8 cellular contexts compared by ENCODE assay signal in genomic region chr17:38800237-38800760, GRCh38. TPM values are rescaled to one million over a fixed set of nuclear protein-coding genes. Genes with fewer than 3 reads are reported as not detected.
DNase-seq lines count a peak whose midpoint lies in the region; ATAC-seq and TF ChIP-seq lines count a peak whose summit lies in the region.

No MANE protein-coding gene starts in this region.

- H3K27ac ChIP-seq in hepatocyte, result peak overlapping the region; percentile 100

- H3K4me2 ChIP-seq in hepatocyte, result peak overlapping the region; percentile 75

- no peaks in the 10 kb centered on the region for H3K9me3 ChIP-seq in hepatocyte (ENCODE audit: low read depth)

- H3K4me1 ChIP-seq in hepatocyte (ENCODE audit: insufficient read depth), result peaks cover 22% of the 10 kb centered on the region

- H3K4me3 Mint-ChIP-seq in WTC11, result peak overlapping the region; percentile 76
- H3K4me3 Mint-ChIP-seq in stimulated activated effector memory CD8-positive, alpha-beta T cell treated with anti-CD3 and anti-CD28 coated beads, Interleukin-12 subunit alpha, Interleukin-12 subunit beta, amount 100 ng/mL, for 72 hours, result peak overlapping the region; percentile 95

- H3K9me3 Mint-ChIP-seq in WTC11, result no peaks in the 10 kb centered on the region
- H3K9me3 Mint-ChIP-seq in stimulated activated effector memory CD8-positive, alpha-beta T cell treated with anti-CD3 and anti-CD28 coated beads, Interleukin-12 subunit alpha, Interleukin-12 subunit beta, amount 100 ng/mL, for 72 hours, result no peaks in the 10 kb centered on the region

- POLR2A ChIA-PET in WTC11 (lab: Charles Lee), result interaction anchor here (1.2 kb wide), 1 partner anchor 53 kb away, joined by 3 read pairs; the partner anchor contains the start of gene RPL23

- no peak overlapping the region for H2AFZ ChIP-seq in hepatocyte

- peaks cover 26% of the 10 kb centered on the region for H4K20me1 ChIP-seq in hepatocyte (ENCODE audit: insufficient read depth, poor library complexity, severe bottlenecking)

- TF ChIP-seq CTCF in WTC11 (IDR thresholded peaks at IDR 0.05), result no peak
- no peak for TF ChIP-seq CTCF in hepatocyte (IDR thresholded peaks at IDR 0.05; ENCODE audit: poor library complexity)

- H3K27ac Mint-ChIP-seq in WTC11, result peak overlapping the region; percentile 97
- H3K27ac Mint-ChIP-seq in stimulated activated effector memory CD8-positive, alpha-beta T cell treated with anti-CD3 and anti-CD28 coated beads, Interleukin-12 subunit alpha, Interleukin-12 subunit beta, amount 100 ng/mL, for 72 hours, result peak overlapping the region; percentile 96

- no peaks in the 10 kb centered on the region for H3K9me2 ChIP-seq in hepatocyte (replicated peaks; ENCODE audit: insufficient read depth)

- ATAC-seq in WTC11, result no peak
- no peak for ATAC-seq in stimulated activated effector memory CD8-positive, alpha-beta T cell treated with anti-CD3 and anti-CD28 coated beads, Interleukin-12 subunit alpha, Interleukin-12 subunit beta, amount 100 ng/mL, for 72 hours
- ATAC-seq in GM18517 (IDR thresholded peaks at IDR 0.05; ENCODE audit: unreplicated experiment), result no peak

- H3K36me3 Mint-ChIP-seq in WTC11, result peaks cover 52% of the 10 kb centered on the region
- peaks cover 79% of the 10 kb centered on the region for H3K36me3 Mint-ChIP-seq in stimulated activated effector memory CD8-positive, alpha-beta T cell treated with anti-CD3 and anti-CD28 coated beads, Interleukin-12 subunit alpha, Interleukin-12 subunit beta, amount 100 ng/mL, for 72 hours

- DNase-seq in DMS79 treated with DMSO at 0.1 percent for 48 hours (lab: John Stamatoyannopoulos, UW), result peak; percentile 44
- DNase-seq in DMS79 (lab: John Stamatoyannopoulos, UW), result no peak
- DNase-seq in WTC11 (ENCODE audit: low spot score), result no peak
- DNase-seq in hepatocyte (ENCODE audit: low spot score), result no peak
- DNase-seq in stimulated activated effector memory CD8-positive, alpha-beta T cell treated with anti-CD3 and anti-CD28 coated beads, Interleukin-12 subunit alpha, Interleukin-12 subunit beta, amount 100 ng/mL, for 72 hours (ENCODE audit: low spot score in 2 of 2), result no peak
- DNase-seq in cerebellar cortex (ENCODE audit: low spot score), result no peak
- no peak for DNase-seq in amygdala (lab: John Stamatoyannopoulos, UW)

- H3K79me2 ChIP-seq in hepatocyte, result peaks cover 38% of the 10 kb centered on the region

- peak overlapping the region; percentile 1 for H3K4me3 ChIP-seq in hepatocyte

- H3K27me3 Mint-ChIP-seq in WTC11 (ENCODE audit: low read depth), result no peaks in the 10 kb centered on the region

- H3K27me3 ChIP-seq in hepatocyte, result no peaks in the 10 kb centered on the region

- peaks cover 21% of the 10 kb centered on the region for H3K4me1 Mint-ChIP-seq in WTC11
- peaks cover 35% of the 10 kb centered on the region for H3K4me1 Mint-ChIP-seq in stimulated activated effector memory CD8-positive, alpha-beta T cell treated with anti-CD3 and anti-CD28 coated beads, Interleukin-12 subunit alpha, Interleukin-12 subunit beta, amount 100 ng/mL, for 72 hours

- 23% methylated on average over 14 of the region's 14 CpGs for WGBS in hepatocyte (ENCODE audit: low lambda C conversion rate, missing lambda C conversion rate)

- H3K36me3 ChIP-seq in hepatocyte (replicated peaks; ENCODE audit: insufficient read depth, low read depth), result no peaks in the 10 kb centered on the region

- CTCF ChIA-PET in WTC11 (lab: Charles Lee), result interaction anchor here (0.6 to 1.0 kb wide), 3 partner anchors 39 to 183 kb away, joined by 3 read pairs; no protein-coding TSS in a partner anchor

TF ChIP-seq in WTC11, 78 proteins besides CTCF, POLR2A, EP300 and RAD21:
- TF ChIP-seq GRHL2 (CRISPR knock-in tag; IDR thresholded peaks at IDR 0.05; ENCODE audit: insufficient replicate concordance, severe bottlenecking), result no peak
- no peak for TF ChIP-seq ZBTB43 (CRISPR knock-in tag; IDR thresholded peaks at IDR 0.05)
- TF ChIP-seq PREB (CRISPR knock-in tag; IDR thresholded peaks at IDR 0.05; ENCODE audit: borderline replicate concordance), result no peak
- TF ChIP-seq MYBL2 (CRISPR knock-in tag; IDR thresholded peaks at IDR 0.05), result no peak
- no peak for TF ChIP-seq E2F5 (CRISPR knock-in tag; IDR thresholded peaks at IDR 0.05)
- no peak for TF ChIP-seq ZNF512 (CRISPR knock-in tag; IDR thresholded peaks at IDR 0.05; ENCODE audit: borderline replicate concordance)
- no peak for TF ChIP-seq FOXK1 (CRISPR knock-in tag; IDR thresholded peaks at IDR 0.05)
- TF ChIP-seq NR2C2 (CRISPR knock-in tag; IDR thresholded peaks at IDR 0.05), result no peak
- no peak for TF ChIP-seq ETV6 (CRISPR knock-in tag; IDR thresholded peaks at IDR 0.05)

RNA-seq across cellular contexts. Expression of gene PIP4K2B, which starts 0.9 kb away (rescaled TPM):
- total RNA-seq in WTC11 (2021), result 54.0 to 61.9 TPM (median 57.3 TPM) in 3 replicates
- 39.3 and 46.8 TPM in 2 replicates for total RNA-seq in hepatocyte
- polyA plus RNA-seq in hepatocyte, result 8.2 and 11.1 TPM in 2 replicates

RNA-seq across cellular contexts. Expression of gene CWC25, which starts 24.8 kb away (rescaled TPM):
- total RNA-seq in WTC11 (2021) (16.1 to 17.3 TPM (median 17.1 TPM) in 3 replicates), hepatocyte (10.0 and 11.0 TPM in 2 replicates)
- polyA plus RNA-seq in hepatocyte, result 16.5 and 18.5 TPM in 2 replicates

RNA-seq across cellular contexts. Expression of gene PSMB3, which starts 47.8 kb away (rescaled TPM):
- 266 to 273 TPM (median 266 TPM) in 3 replicates for total RNA-seq in WTC11 (2021)
- total RNA-seq in hepatocyte, result 127 and 166 TPM in 2 replicates
- polyA plus RNA-seq in hepatocyte, result 252 and 275 TPM in 2 replicates

RNA-seq across cellular contexts. Expression of gene PCGF2, which starts 52.2 kb away (rescaled TPM):
- total RNA-seq in WTC11 (2021) (102 to 111 TPM (median 104 TPM) in 3 replicates), hepatocyte (7.2 and 8.7 TPM in 2 replicates)
- 11.0 and 13.0 TPM in 2 replicates for polyA plus RNA-seq in hepatocyte

RNA-seq across cellular contexts. Expression of gene RPL23, which starts 53.2 kb away (rescaled TPM):
- total RNA-seq in WTC11 (2021), result 1,832 to 2,028 TPM (median 1,945 TPM) in 3 replicates
- 1,384 and 1,482 TPM in 2 replicates for total RNA-seq in hepatocyte
- polyA plus RNA-seq in hepatocyte, result 479 and 491 TPM in 2 replicates
